ENCODE assay signal across 9 cellular contexts in the genomic region with DNA sequence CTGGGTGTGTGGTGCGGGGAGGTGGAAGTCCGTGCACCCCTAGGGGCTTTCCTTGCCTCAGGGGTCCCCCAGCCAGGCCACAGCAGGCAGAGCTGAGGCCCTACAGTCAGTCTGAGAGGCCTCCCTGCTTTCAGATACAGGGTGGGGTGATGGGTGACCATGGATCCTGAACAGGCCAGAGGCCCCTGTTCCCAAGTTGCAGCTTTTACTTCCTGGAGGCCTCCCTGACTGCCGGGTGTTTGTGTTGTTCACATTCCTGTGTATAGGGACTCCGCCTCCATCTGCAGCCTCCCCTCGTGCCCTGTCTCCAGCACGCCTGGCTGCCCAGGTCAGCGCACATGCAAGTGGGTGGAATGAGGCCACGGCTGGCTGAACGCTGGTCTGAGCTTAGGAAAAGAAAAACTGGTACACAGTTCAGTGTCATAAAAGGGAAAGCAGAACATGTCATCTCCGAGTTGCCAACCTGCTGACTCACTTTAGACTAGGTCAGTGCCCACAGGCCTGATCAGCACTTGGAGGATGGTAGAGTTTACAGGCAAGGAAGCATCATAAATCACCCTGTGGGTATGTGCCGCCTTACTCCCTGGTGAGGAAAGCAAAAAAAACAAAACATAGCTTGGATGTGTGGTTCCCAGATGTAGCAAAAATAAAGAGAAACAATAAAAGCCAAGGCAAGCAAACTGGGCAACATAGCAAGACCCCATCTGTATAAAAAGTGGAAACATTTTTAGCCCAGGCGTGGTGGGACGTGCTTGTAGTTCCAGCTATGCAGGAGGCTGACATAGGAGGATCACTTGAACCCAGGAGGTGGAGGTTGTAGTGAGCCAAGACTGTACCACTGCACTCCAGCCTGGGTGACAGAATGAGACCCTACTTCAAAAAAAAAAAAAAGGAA. TPM values are rescaled to one million over a fixed set of nuclear protein-coding genes. Genes with fewer than 3 reads are reported as not detected.
DNase-seq lines count a peak whose midpoint lies in the region; ATAC-seq, FAIRE-seq and TF ChIP-seq lines count a peak whose summit lies in the region.
"Had no signal": no experiment of that assay in that cellular context is flagged by ENCODE, and none has a peak within 500 bp of the region (broad histone marks: within the 10 kb centered on the region; RNA-seq: fewer than 3 reads in every experiment).

No MANE protein-coding gene starts in this region.

- TF ChIP-seq CTCF in A549 (IDR thresholded peaks at IDR 0.05) = no peak
- no peak for TF ChIP-seq CTCF in kidney epithelial cell (IDR thresholded peaks at IDR 0.05; ENCODE audit: insufficient read depth, low read length, poor library complexity, severe bottlenecking)
- TF ChIP-seq CTCF in tibial nerve (IDR thresholded peaks at IDR 0.05) = no peak

- no peaks in the 10 kb centered on the region; the same call in 1 of the 2 replicates for H3K36me3 ChIP-seq in H7 (replicated peaks; ENCODE audit: control insufficient read depth, insufficient read depth, low read length)
- no peaks in the 10 kb centered on the region for H3K36me3 ChIP-seq in kidney epithelial cell (ENCODE audit: control insufficient read depth, insufficient read depth, low read length)
- H3K36me3 ChIP-seq in tibial nerve = peaks cover 0 to 81% (median 11%) of the 10 kb centered on the region in 3 donors

- no peak for TF ChIP-seq RAD21 in A549 (conservative IDR thresholded peaks at IDR 0.05 in 1 of 2, IDR thresholded peaks at IDR 0.05 in 1 of 2)

- TF ChIP-seq POLR2A in A549 (IDR thresholded peaks at IDR 0.05; ENCODE audit: low read length) (no peak), tibial nerve (IDR thresholded peaks at IDR 0.05) (no peak)

- WGBS in A549 (ENCODE audit: missing lambda C conversion rate) = 49% methylated on average over 11 of the region's 13 CpGs
- 55 to 65% methylated on average over 13 of the region's 13 CpGs for WGBS in tibial nerve, 2 donors

- POLR2A ChIA-PET in A549 (lab: Yijun Ruan, JAX) = interaction anchor here (1.2 to 1.4 kb wide), 2 partner anchors 20 to 53 kb away, joined by 4 to 7 read pairs; partner anchors contain the start of genes PRMT7 and SLC7A6OS

- H3K4me3 ChIP-seq in A549 (no peak overlapping the region), H7 (ENCODE audit: insufficient read depth, low read depth, low read length) (no peak overlapping the region), kidney epithelial cell (ENCODE audit: low read depth, low read length) (no peak overlapping the region), tibial nerve (no peak overlapping the region)

- peaks cover 18% of the 10 kb centered on the region for H3K4me1 ChIP-seq in A549
- H3K4me1 ChIP-seq in tibial nerve = peaks cover 0 to 9% (median 3%) of the 10 kb centered on the region in 4 donors

- DNase-seq in A549 (ENCODE audit: low read depth in 1 of 2, low spot score in 1 of 2) = peak in 1 of 2 experiments; percentile 65
- peak; percentile 40 for DNase-seq in H7
- DNase-seq in T1000 (lab: John Stamatoyannopoulos, UW) = peak; percentile 52
- DNase-seq in kidney epithelial cell (ENCODE audit: low read depth) = peak; percentile 99
- peak; percentile 79 for DNase-seq in ureter (ENCODE audit: low spot score)
- no peak for DNase-seq in tibial nerve (ENCODE audit: low spot score in 2 of 2)
- DNase-seq in Kasumi-1 (lab: John Stamatoyannopoulos, UW) = no peak
- no peak for DNase-seq in activated CD4-positive, alpha-beta T cell treated with anti-CD3 and anti-CD28 coated beads, Interleukin-2, amount 50 U/mL, for 4 hours

- no peak for FAIRE-seq in A549 (lab: Jason Lieb, UNC)
- FAIRE-seq: G401.6 had no signal

- H3K27ac ChIP-seq in A549 = peak overlapping the region; percentile 63 to 83
- H3K27ac ChIP-seq in tibial nerve = peak overlapping the region in 1 of 4 donors; percentile 45

- CTCF ChIA-PET in A549 (lab: Yijun Ruan, JAX) = interaction anchor here (0.7 to 8.1 kb wide), 7 partner anchors 6 to 164 kb away, joined by 3 to 335 read pairs (median 42); partner anchors contain the start of gene PLA2G15

- peak overlapping the region; percentile 52 for H3K4me2 ChIP-seq in A549

- H3K9me3 ChIP-seq in A549 (no peaks in the 10 kb centered on the region), tibial nerve (no peaks in the 10 kb centered on the region)

- H3K27me3 ChIP-seq in H7 (ENCODE audit: control insufficient read depth, insufficient read depth, low read length) = no peaks in the 10 kb centered on the region
- H3K27me3 ChIP-seq in kidney epithelial cell (ENCODE audit: control insufficient read depth, insufficient read depth, low read length) = no peaks in the 10 kb centered on the region
- no peaks in the 10 kb centered on the region for H3K27me3 ChIP-seq in tibial nerve

- TF ChIP-seq EP300 in A549 (IDR thresholded peaks at IDR 0.05) (no peak), tibial nerve (IDR thresholded peaks at IDR 0.05) (no peak)

- peak; percentile 54 to 74; a peak in 4 of 6 replicates for ATAC-seq in A549

TF ChIP-seq in A549, 52 proteins besides CTCF, POLR2A, EP300 and RAD21:
- TF ChIP-seq HEYL (CRISPR knock-in tag; IDR thresholded peaks at IDR 0.05) (no peak), MAFK (IDR thresholded peaks at IDR 0.05; ENCODE audit: partially characterized antibody) (peak; percentile 63), FOSL2 (IDR thresholded peaks at IDR 0.05) (no peak), FOSL2 (CRISPR knock-in tag; IDR thresholded peaks at IDR 0.05) (peak; percentile 29; the same call in 1 of the 2 replicates)
- TF ChIP-seq, protein P1, sequence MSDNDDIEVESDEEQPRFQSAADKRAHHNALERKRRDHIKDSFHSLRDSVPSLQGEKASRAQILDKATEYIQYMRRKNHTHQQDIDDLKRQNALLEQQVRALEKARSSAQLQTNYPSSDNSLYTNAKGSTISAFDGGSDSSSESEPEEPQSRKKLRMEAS (IDR thresholded peaks at IDR 0.05) = 0 out of 2 replicates have a peak, but pooled peaks have one; percentile 22

RNA-seq across cellular contexts. Expression of gene SLC7A6, which starts 6.2 kb away (rescaled TPM):
- polyA plus RNA-seq in A549 (2011; rRNA removed) (32.9 and 45.3 TPM in 2 replicates), A549 (2017; fragmentation: RNase III; extraction: RNeasy Plus Mini Kit Qiagen cat#74134 plus additional on column Dnase treatment) (29.1 to 35.9 TPM (median 31.1 TPM) in 3 replicates)
- polyA plus RNA-seq in A549 (2012; cell fraction: cytosol; rRNA removed) = 20.8 and 31.4 TPM in 2 replicates
- 81.4 and 119 TPM in 2 replicates for polyA plus RNA-seq in A549 (2012; cell fraction: nucleus; rRNA removed)
- 72.8 and 105 TPM in 2 replicates for polyA minus RNA-seq in A549 (2011; rRNA and poly(A)+ RNA removed)
- 16.8 and 19.8 TPM in 2 replicates for total RNA-seq in H7 (2014; rRNA removed; shearing (Covaris generic))
- total RNA-seq in kidney epithelial cell (12.1 and 29.4 TPM in 2 replicates), ureter (29.4 TPM), tibial nerve (100 to 1,000 TPM; 129 to 202 (median 181) TPM)

RNA-seq across cellular contexts. Expression of gene PLA2G15, which starts 13.0 kb away (rescaled TPM):
- polyA plus RNA-seq in A549 (2011; rRNA removed) (4.8 and 5.7 TPM in 2 replicates), A549 (2017; fragmentation: RNase III; extraction: RNeasy Plus Mini Kit Qiagen cat#74134 plus additional on column Dnase treatment) (7.5 to 8.7 TPM (median 7.7 TPM) in 3 replicates)
- polyA plus RNA-seq in A549 (2012; cell fraction: cytosol; rRNA removed) = 6.9 and 8.6 TPM in 2 replicates
- 17.3 and 18.5 TPM in 2 replicates for polyA plus RNA-seq in A549 (2012; cell fraction: nucleus; rRNA removed)
- polyA minus RNA-seq in A549 (2011; rRNA and poly(A)+ RNA removed) = 4.3 and 5.6 TPM in 2 replicates
- 7.5 and 10.3 TPM in 2 replicates for total RNA-seq in H7 (2014; rRNA removed; shearing (Covaris generic))
- total RNA-seq in kidney epithelial cell (27.2 and 29.6 TPM in 2 replicates), ureter (15.9 TPM), tibial nerve (10 to 100 TPM; 26.0 to 51.3 (median 30.2) TPM)

RNA-seq across cellular contexts. Expression of gene ESRP2, which starts 22.2 kb away (rescaled TPM):
- polyA plus RNA-seq in A549 (2011; rRNA removed) (0.04 and 0.08 TPM in 2 replicates), A549 (2017; fragmentation: RNase III; extraction: RNeasy Plus Mini Kit Qiagen cat#74134 plus additional on column Dnase treatment) (0.07 to 0.10 TPM (median 0.09 TPM) in 3 replicates)
- polyA plus RNA-seq in A549 (2012; cell fraction: cytosol; rRNA removed) = 0.05 and 0.08 TPM in 2 replicates
- 0.26 and 0.32 TPM in 2 replicates for polyA plus RNA-seq in A549 (2012; cell fraction: nucleus; rRNA removed)
- polyA minus RNA-seq in A549 (2011; rRNA and poly(A)+ RNA removed) = 0.19 and 0.33 TPM in 2 replicates
- total RNA-seq in H7 (2014; rRNA removed; shearing (Covaris generic)) = 15.5 and 18.0 TPM in 2 replicates
- total RNA-seq in kidney epithelial cell (26.9 and 42.0 TPM in 2 replicates), ureter (127 TPM), tibial nerve (1 to 10 TPM in 2 of 4 donors, under 1 TPM in 2; 0.42 to 2.4 (median 1.2) TPM)

RNA-seq across cellular contexts. Expression of gene SLC7A6OS, which starts 52.6 kb away (rescaled TPM):
- polyA plus RNA-seq in A549 (2011; rRNA removed) (11.0 and 11.9 TPM in 2 replicates), A549 (2017; fragmentation: RNase III; extraction: RNeasy Plus Mini Kit Qiagen cat#74134 plus additional on column Dnase treatment) (10.4 to 11.5 TPM (median 10.9 TPM) in 3 replicates)
- 5.2 and 6.2 TPM in 2 replicates for polyA plus RNA-seq in A549 (2012; cell fraction: cytosol; rRNA removed)
- polyA plus RNA-seq in A549 (2012; cell fraction: nucleus; rRNA removed) = 5.8 and 9.5 TPM in 2 replicates
- 9.0 and 9.1 TPM in 2 replicates for polyA minus RNA-seq in A549 (2011; rRNA and poly(A)+ RNA removed)
- 15.8 and 20.7 TPM in 2 replicates for total RNA-seq in H7 (2014; rRNA removed; shearing (Covaris generic))
- total RNA-seq in kidney epithelial cell (10.4 and 14.4 TPM in 2 replicates), ureter (23.4 TPM), tibial nerve (10 to 100 TPM; 13.4 to 19.5 (median 14.2) TPM)

RNA-seq across cellular contexts. Expression of gene PRMT7, which starts 52.7 kb away (rescaled TPM):
- polyA plus RNA-seq in A549 (2011; rRNA removed) (37.1 and 37.6 TPM in 2 replicates), A549 (2017; fragmentation: RNase III; extraction: RNeasy Plus Mini Kit Qiagen cat#74134 plus additional on column Dnase treatment) (44.7 to 47.2 TPM (median 46.3 TPM) in 3 replicates)
- polyA plus RNA-seq in A549 (2012; cell fraction: cytosol; rRNA removed) = 49.5 and 59.4 TPM in 2 replicates
- polyA plus RNA-seq in A549 (2012; cell fraction: nucleus; rRNA removed) = 191 and 230 TPM in 2 replicates
- polyA minus RNA-seq in A549 (2011; rRNA and poly(A)+ RNA removed) = 51.2 and 54.9 TPM in 2 replicates
- 34.6 and 56.5 TPM in 2 replicates for total RNA-seq in H7 (2014; rRNA removed; shearing (Covaris generic))
- total RNA-seq in kidney epithelial cell (37.0 and 41.8 TPM in 2 replicates), ureter (64.7 TPM), tibial nerve (10 to 100 TPM; 74.1 to 91.5 (median 78.0) TPM)

Comparison
In these comparisons a context has a peak if more than half of its experiments do, and no peak if none do; other contexts are left out.
1. DNase-seq: peak in H7 (single experiment), T1000 (single experiment), kidney epithelial cell (single experiment) and ureter (single experiment); none in tibial nerve (0 of 2), Kasumi-1 (0 of 2) and activated CD4-positive, alpha-beta T cell treated with anti-CD3 and anti-CD28 coated beads, Interleukin-2, amount 50 U/mL, for 4 hours (0 of 2).